In the genomic region with DNA sequence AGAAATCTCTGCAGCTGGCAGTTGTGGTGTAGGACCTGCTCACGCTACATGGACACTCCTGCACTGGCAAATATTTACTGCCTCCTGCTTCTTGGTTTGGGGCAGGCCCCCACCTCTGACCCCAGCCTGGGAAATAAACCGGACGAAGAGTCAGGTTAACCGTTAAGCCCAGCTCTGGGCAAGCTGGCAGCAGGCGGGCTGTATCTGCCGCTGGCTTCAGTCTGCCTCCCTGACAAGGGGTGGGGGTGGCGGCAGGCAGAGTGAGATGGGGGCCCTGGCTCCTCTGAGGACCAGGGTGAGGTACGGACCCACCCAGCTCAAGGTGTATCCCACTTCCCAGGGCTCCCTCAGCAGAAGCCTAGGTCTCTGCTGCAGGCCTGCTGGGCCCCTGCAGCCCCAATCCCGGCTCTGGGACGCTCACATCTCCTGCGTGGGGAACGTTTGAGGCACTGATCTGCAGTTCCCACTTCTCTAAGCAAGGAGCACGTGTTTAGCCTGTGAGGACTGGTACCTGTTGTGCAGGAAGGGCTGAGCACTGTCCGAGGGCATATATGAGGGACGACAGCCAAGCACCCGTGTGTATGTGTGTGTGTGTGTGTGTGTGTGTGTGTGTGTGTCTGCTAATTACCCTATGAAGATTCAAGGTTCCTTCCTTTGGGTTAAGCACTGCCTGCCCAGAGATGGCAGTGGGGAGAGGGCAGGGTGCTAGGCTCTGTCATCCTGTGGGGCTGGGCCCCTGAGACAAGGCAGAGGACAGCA, we compare ENCODE assay signal across 9 cellular contexts. TPM values are rescaled to one million over a fixed set of nuclear protein-coding genes. Genes with fewer than 3 reads are reported as not detected.
A peak's percentile ranks its signal among the peaks of the same experiment; 100 is the strongest.
DNase-seq lines count a peak whose midpoint lies in the region; ATAC-seq and TF ChIP-seq lines count a peak whose summit lies in the region.
"Had no signal": no experiment of that assay in that cellular context is flagged by ENCODE, and none has a peak within 500 bp of the region (broad histone marks: within the 10 kb centered on the region; RNA-seq: fewer than 3 reads in every experiment).

No MANE protein-coding gene starts in this region.

- DNase-seq in DMS79 treated with DMSO at 0.1 percent for 48 hours (lab: John Stamatoyannopoulos, UW) (peak; percentile 7), DMS79 (lab: John Stamatoyannopoulos, UW) (no peak), WERI-Rb-1 (no peak), left colon (peak; percentile 62 to 65), smooth muscle cell (lab: John Stamatoyannopoulos, UW; ENCODE audit: unreplicated experiment) (no peak), KBM-7 (no peak), A172 (ENCODE audit: low spot score) (no peak), GM03348 (ENCODE audit: low spot score) (no peak)

- no peaks in the 10 kb centered on the region for H4K20me1 ChIP-seq in smooth muscle cell (ENCODE audit: low read depth)

- H3K4me3 ChIP-seq in WERI-Rb-1 (ENCODE audit: low read depth, low read length) (no peak overlapping the region), smooth muscle cell (no peak overlapping the region)

- intact Hi-C loops in left colon (cut with DNase I, micrococcal nuclease): no loop called here

- peak; percentile 64 for ATAC-seq in left colon

- H3K27ac ChIP-seq in WERI-Rb-1 (0 out of 2 replicates have a peak overlapping the region, but pooled peaks have one; percentile 1), smooth muscle cell (ENCODE audit: low read depth) (no peak overlapping the region)

- peak overlapping the region; percentile 96 for H3K4me2 ChIP-seq in smooth muscle cell

- H3K36me3 ChIP-seq in WERI-Rb-1: no peaks in the 10 kb centered on the region; the same call in 1 of the 2 replicates
- no peaks in the 10 kb centered on the region for H3K36me3 ChIP-seq in smooth muscle cell (ENCODE audit: low read depth)

- no peaks in the 10 kb centered on the region for H3K79me2 ChIP-seq in smooth muscle cell (ENCODE audit: low read depth)
- H3K79me2 ChIP-seq: parathyroid adenoma had no signal

- no peak overlapping the region for H3K9ac ChIP-seq in smooth muscle cell (ENCODE audit: low read depth)
- H3K9ac ChIP-seq: parathyroid adenoma had no signal

- WGBS in smooth muscle cell (ENCODE audit: low lambda C conversion rate): 79% methylated on average over 16 of the region's 16 CpGs

- H3K9me3 ChIP-seq in WERI-Rb-1 (ENCODE audit: severe bottlenecking) (peaks cover 2% of the 10 kb centered on the region), smooth muscle cell (replicated peaks; ENCODE audit: low read depth) (no peaks in the 10 kb centered on the region)

- H3K4me1 ChIP-seq in smooth muscle cell (ENCODE audit: low read depth): peaks cover 8% of the 10 kb centered on the region
- H3K4me1 ChIP-seq: parathyroid adenoma had no signal

- no peaks in the 10 kb centered on the region for H3K27me3 ChIP-seq in WERI-Rb-1 (ENCODE audit: insufficient read depth, low read depth, severe bottlenecking)
- H3K27me3 ChIP-seq in smooth muscle cell (ENCODE audit: low read depth): no peaks in the 10 kb centered on the region

- TF ChIP-seq CTCF in WERI-Rb-1 (IDR thresholded peaks at IDR 0.05; ENCODE audit: low read depth, low read length): no peak
- TF ChIP-seq CTCF in smooth muscle cell (IDR thresholded peaks at IDR 0.05; ENCODE audit: borderline replicate concordance, insufficient read depth, poor library complexity, severe bottlenecking): no peak

- no peak overlapping the region for H2AFZ ChIP-seq in smooth muscle cell (ENCODE audit: low read depth)

- no peaks in the 10 kb centered on the region for H3F3A ChIP-seq in smooth muscle cell (ENCODE audit: low read depth)

- in situ Hi-C loops in KBM-7 (cut with MboI; ENCODE audit: low pct_unique_long_range_greater_than_20kb, low sequenced_read_pairs): no loop called here

RNA-seq across cellular contexts. Expression of gene LRRC75B, which starts 1.1 kb away (rescaled TPM):
- 10 to 100 TPM in 1 of 2 donors, 1 to 10 TPM in 1; 9.5 to 15.2 TPM for total RNA-seq in left colon
- total RNA-seq in smooth muscle cell: 7.0 and 14.1 TPM in 2 replicates
- 31.8 and 33.5 TPM in 2 replicates for polyA plus RNA-seq in smooth muscle cell
- 1.4 and 5.0 TPM in 2 replicates for total RNA-seq in A172 (2014; rRNA removed; shearing (Covaris generic))

RNA-seq across cellular contexts. Expression of gene GGT1, which starts 9.0 kb away (rescaled TPM):
- 100 to 1,000 TPM in 1 of 2 donors, 1 to 10 TPM in 1; 9.6 to 195 TPM for total RNA-seq in left colon
- 24.2 and 28.4 TPM in 2 replicates for total RNA-seq in smooth muscle cell
- polyA plus RNA-seq in smooth muscle cell: 38.1 and 55.5 TPM in 2 replicates
- 30.0 and 43.8 TPM in 2 replicates for total RNA-seq in A172 (2014; rRNA removed; shearing (Covaris generic))

RNA-seq across cellular contexts. Expression of gene SNRPD3, which starts 38.2 kb away (rescaled TPM):
- total RNA-seq in left colon (10 to 100 TPM; 60.3 to 70.8 TPM), smooth muscle cell (114 and 198 TPM in 2 replicates)
- 92.3 and 97.6 TPM in 2 replicates for polyA plus RNA-seq in smooth muscle cell
- total RNA-seq in A172 (2014; rRNA removed; shearing (Covaris generic)): 152 and 187 TPM in 2 replicates

RNA-seq across cellular contexts. Expression of gene GUCD1, which starts 39.1 kb away (rescaled TPM):
- total RNA-seq in left colon: 100 to 1,000 TPM; 219 to 241 TPM
- total RNA-seq in smooth muscle cell: 54.3 and 64.6 TPM in 2 replicates
- polyA plus RNA-seq in smooth muscle cell: 43.6 and 56.0 TPM in 2 replicates
- total RNA-seq in A172 (2014; rRNA removed; shearing (Covaris generic)): 58.3 and 73.8 TPM in 2 replicates

Comparison
In these comparisons a context has a peak if more than half of its experiments do, and no peak if none do; other contexts are left out.
1. DNase-seq: peak in DMS79 treated with DMSO at 0.1 percent for 48 hours (single experiment) and left colon (2 of 2); none in DMS79 (single experiment), WERI-Rb-1 (single experiment), smooth muscle cell (single experiment), KBM-7 (single experiment), A172 (single experiment) and GM03348 (single experiment).